In genomic region chr6:131819507-131820228, GRCh38 we compare ENCODE assay signal across 13 cellular contexts. TPM values are rescaled to one million over a fixed set of nuclear protein-coding genes. Genes with fewer than 3 reads are reported as not detected.
DNase-seq lines count a peak whose midpoint lies in the region; ATAC-seq, FAIRE-seq and TF ChIP-seq lines count a peak whose summit lies in the region.
"Had no signal": no experiment of that assay in that cellular context is flagged by ENCODE, and none has a peak within 500 bp of the region (broad histone marks: within the 10 kb centered on the region; RNA-seq: fewer than 3 reads in every experiment).

No MANE protein-coding gene starts in this region.

- H2AFZ ChIP-seq in K562 (ENCODE audit: low read depth, low read length), result no peak overlapping the region
- H2AFZ ChIP-seq in HepG2 (ENCODE audit: low read length), result no peak overlapping the region

- H3K27ac ChIP-seq in K562 (ENCODE audit: extremely low read depth, low read depth, low read length) (no peak overlapping the region), HepG2 (ENCODE audit: extremely low read length, insufficient read depth, low read length) (no peak overlapping the region), stomach (no peak overlapping the region)

- no peak for TF ChIP-seq CTCF in K562 (IDR thresholded peaks at IDR 0.05 in 2 of 3, conservative IDR thresholded peaks at IDR 0.05 in 1 of 3; ENCODE audit: insufficient read depth in 2 of 3, low read depth in 1 of 3, low read length in 3 of 3)
- TF ChIP-seq CTCF in HepG2 (CRISPR knock-in tag; IDR thresholded peaks at IDR 0.05), result no peak
- no peak for TF ChIP-seq CTCF in stomach (IDR thresholded peaks at IDR 0.05)

- TF ChIP-seq RAD21 in K562 (CRISPR knock-in tag; conservative IDR thresholded peaks at IDR 0.05 in 1 of 2, IDR thresholded peaks at IDR 0.05 in 1 of 2), result no peak
- no peak for TF ChIP-seq RAD21 in HepG2 (CRISPR knock-in tag; IDR thresholded peaks at IDR 0.05)

- POLR2A ChIA-PET in K562 (lab: Yijun Ruan, JAX) (no interaction called here), HepG2 (lab: Yijun Ruan, JAX) (no interaction called here)

- H3K4me1 ChIP-seq in K562 (replicated peaks in 1 of 2; ENCODE audit: control insufficient read depth in 2 of 2, insufficient read depth in 2 of 2, low read length in 2 of 2) (no peaks in the 10 kb centered on the region), HepG2 (ENCODE audit: insufficient read depth, low read length) (peaks cover 72% of the 10 kb centered on the region), stomach (peaks cover 0 to 4% (median 0%) of the 10 kb centered on the region in 4 donors)

- CTCF ChIA-PET in K562 (lab: Yijun Ruan, JAX; ENCODE audit: low intra/inter-chr PET ratio) (no interaction called here), HepG2 (lab: Yijun Ruan, JAX; ENCODE audit: low intra/inter-chr PET ratio, low total read pairs) (no interaction called here)

- H3K9me3 ChIP-seq in K562 (replicated peaks; ENCODE audit: control insufficient read depth, insufficient read depth, low read depth, low read length) (no peaks in the 10 kb centered on the region), HepG2 (ENCODE audit: low read length) (no peaks in the 10 kb centered on the region), stomach (no peaks in the 10 kb centered on the region)

- H3K36me3 ChIP-seq in K562 (ENCODE audit: control insufficient read depth, insufficient read depth, low read length) (no peaks in the 10 kb centered on the region), HepG2 (replicated peaks in 1 of 2; ENCODE audit: control insufficient read depth in 1 of 2, insufficient read depth in 2 of 2, low read length in 2 of 2) (peaks cover 0 to 2% of the 10 kb centered on the region in 2 experiments; a peak in 1 of 5 replicates), stomach (no peaks in the 10 kb centered on the region)

- TF ChIP-seq POLR2A in K562 (conservative IDR thresholded peaks at IDR 0.05) (no peak), HepG2 (IDR thresholded peaks at IDR 0.05; ENCODE audit: insufficient read depth in 1 of 2, low read depth in 2 of 2, low read length in 2 of 2) (no peak), stomach (IDR thresholded peaks at IDR 0.05) (no peak)

- peak; percentile 30 for DNase-seq in DMS 273 treated with DMSO at 0.1 percent for 48 hours (lab: John Stamatoyannopoulos, UW)
- peak in 1 of 4 experiments; percentile 13 for DNase-seq in K562 (ENCODE audit: extremely low read depth in 1 of 4, low spot score in 3 of 4)
- peak; percentile 25 for DNase-seq in HepG2 (ENCODE audit: low spot score)
- no peak for DNase-seq in foreskin melanocyte
- DNase-seq in NCI-H2196 treated with DMSO at 0.1 percent for 48 hours (lab: John Stamatoyannopoulos, UW; ENCODE audit: unreplicated experiment), result no peak
- no peak for DNase-seq in stomach
- DNase-seq: activated gamma-delta T cell treated with Interleukin-2 at 50 U/mL for 16 hours; COR-L47; naive B cell; stimulated activated naive CD8-positive, alpha-beta T cell treated with anti-CD3 and anti-CD28 coated beads, Interleukin-15, amount 100 ng/mL, for 72 hours had no signal

- TF ChIP-seq EP300 in K562 (IDR thresholded peaks at IDR 0.05; ENCODE audit: low read length) (no peak), HepG2 (IDR thresholded peaks at IDR 0.05; ENCODE audit: low read depth in 2 of 2, low read length in 2 of 2) (no peak), HepG2 (CRISPR knock-in tag; IDR thresholded peaks at IDR 0.05; ENCODE audit: borderline replicate concordance) (no peak), stomach (IDR thresholded peaks at IDR 0.05) (no peak)

- H3K27me3 ChIP-seq in K562 (ENCODE audit: control insufficient read depth in 2 of 2, insufficient read depth in 2 of 2, low read length in 2 of 2), result no peaks in the 10 kb centered on the region; a peak in 3 of 5 replicates
- no peaks in the 10 kb centered on the region for H3K27me3 ChIP-seq in HepG2 (ENCODE audit: control insufficient read depth in 1 of 2, insufficient read depth in 2 of 2, low read length in 2 of 2)
- H3K27me3 ChIP-seq in stomach, result no peaks in the 10 kb centered on the region

- H3K79me2 ChIP-seq in K562 (ENCODE audit: control insufficient read depth, insufficient read depth, low read length) (no peaks in the 10 kb centered on the region), HepG2 (ENCODE audit: insufficient read depth, low read length) (peaks cover 66% of the 10 kb centered on the region)

- in situ Hi-C loops in K562 (cut with MboI) (no loop called here), HepG2 (cut with HindIII; ENCODE audit: extremely low pct_ligation_motif_present, low pct_unique_long_range_greater_than_20kb) (no loop called here)

- BruUV-seq in K562 (replicated peaks; lab: Mats Ljungman, UMichigan) (no TSS peak), HepG2 (replicated peaks; lab: Mats Ljungman, UMichigan) (no TSS peak)

- intact Hi-C loops in K562 (cut with micrococcal nuclease) (no loop called here), HepG2 (cut with micrococcal nuclease; ENCODE audit: unreplicated experiment) (no loop called here), stomach (cut with DNase I; ENCODE audit: low total_unique reads) (no loop called here)

- no peak overlapping the region for H3K4me2 ChIP-seq in K562 (ENCODE audit: insufficient read depth, low read length)
- H3K4me2 ChIP-seq in HepG2 (ENCODE audit: low read depth, low read length), result no peak overlapping the region

- no peaks in the 10 kb centered on the region for H4K20me1 ChIP-seq in K562 (replicated peaks; ENCODE audit: control insufficient read depth, insufficient read depth, low read length)
- H4K20me1 ChIP-seq in HepG2 (ENCODE audit: insufficient read depth, low read length), result no peaks in the 10 kb centered on the region

- WGBS in K562 (ENCODE audit: insufficient coverage, low coverage, missing lambda C conversion rate), result under 1% methylated on average over 6 of the region's 7 CpGs
- WGBS in HepG2 (ENCODE audit: low lambda C conversion rate), result 93% methylated on average over 7 of the region's 7 CpGs
- WGBS in stomach, 5 donors, result 47 to 62% (median 50%) methylated on average over 7 of the region's 7 CpGs

- H3K4me3 ChIP-seq in K562, result no peak overlapping the region
- H3K4me3 ChIP-seq in HepG2 (replicated peaks in 1 of 3; ENCODE audit: insufficient read depth in 1 of 3, low read depth in 2 of 3, low read length in 3 of 3), result no peak overlapping the region
- H3K4me3 ChIP-seq in stomach, result no peak overlapping the region

- H3K9ac ChIP-seq in K562 (ENCODE audit: insufficient read depth in 1 of 2, low read depth in 2 of 2, low read length in 2 of 2) (no peak overlapping the region), HepG2 (ENCODE audit: insufficient read depth, low read depth, low read length) (no peak overlapping the region)

- ATAC-seq in HG02623 (IDR thresholded peaks at IDR 0.05; ENCODE audit: unreplicated experiment), result peak; percentile 67
- ATAC-seq in K562, result no peak
- peak; percentile 33 for ATAC-seq in HepG2
- no peak for ATAC-seq in GM19035 (IDR thresholded peaks at IDR 0.05; ENCODE audit: unreplicated experiment)
- ATAC-seq: activated CD4-positive, CD25-positive, alpha-beta regulatory T cell treated with anti-CD3 and anti-CD28 coated beads, Interleukin-2, amount 50 U/mL, for 24 hours; stimulated activated naive CD8-positive, alpha-beta T cell treated with anti-CD3 and anti-CD28 coated beads, Interleukin-15, amount 100 ng/mL, for 72 hours had no signal

- FAIRE-seq in K562 (lab: Jason Lieb, UNC), result no peak
- no peak for FAIRE-seq in HepG2 (lab: Jason Lieb, UNC)

- H3K9me1 ChIP-seq in K562 (ENCODE audit: control insufficient read depth, insufficient read depth, low read length), result no peaks in the 10 kb centered on the region

RNA-seq across cellular contexts. Expression of gene ENPP1, which starts 11.8 kb away (rescaled TPM):
- 0.30 and 0.70 TPM in 2 replicates for total RNA-seq in K562 (2011; cell fraction: chromatin; rRNA removed; ENCODE audit: low replicate concordance)
- 0.33 and 0.39 TPM in 2 replicates for total RNA-seq in K562 (2011; cell fraction: nucleolus; rRNA removed)
- total RNA-seq in K562 (2011; cell fraction: nucleoplasm; rRNA removed), result 0.15 and 0.53 TPM in 2 replicates
- total RNA-seq in K562 (2014; rRNA removed), result 0.04 and 0.14 TPM in 2 replicates
- total RNA-seq in K562 (2014; rRNA removed; fragmentation: Illumina TruSeq; extraction: Trizol), result 0.07 and 0.10 TPM in 2 replicates
- 0.08 and 0.18 TPM in 2 replicates for total RNA-seq in K562 (2015; rRNA removed; fragmentation: Illumina TruSeq; extraction: Trizol)
- 0.22 and 0.27 TPM in 2 replicates for total RNA-seq in K562 (2021)
- 0.47 and 0.56 TPM in 2 replicates for polyA plus RNA-seq in K562 (2011; rRNA removed)
- 0.10 and 0.18 TPM in 2 replicates for polyA plus RNA-seq in K562 (2011; cell fraction: cytosol; rRNA removed)
- polyA plus RNA-seq in K562 (2011; cell fraction: nucleus; rRNA removed), result 0.14 and 0.44 TPM in 2 replicates
- polyA plus RNA-seq in K562 (2012), result 0.08 TPM in 1 of 2 replicates, not detected in the other
- polyA plus RNA-seq in K562 (2014; fragmentation: Illumina TruSeq; extraction: Trizol), result 0.06 and 0.11 TPM in 2 replicates
- polyA plus RNA-seq in K562 (2014; fragmentation: Nextera tagmentation; extraction: Ambion mirVana), result under 1 TPM; 0.03 TPM
- polyA plus RNA-seq in K562 (2014; rRNA removed), result 0.05 and 0.17 TPM in 2 replicates
- 1.0 and 2.3 TPM in 2 replicates for polyA minus RNA-seq in K562 (2011; rRNA and poly(A)+ RNA removed)
- 0.86 and 1.5 TPM in 2 replicates for polyA minus RNA-seq in K562 (2011; cell fraction: cytosol; rRNA and poly(A)+ RNA removed)
- 0.13 and 0.67 TPM in 2 replicates for polyA minus RNA-seq in K562 (2011; cell fraction: nucleus; rRNA and poly(A)+ RNA removed)
- 45.8 and 56.5 TPM in 2 replicates for total RNA-seq in HepG2 (2016; rRNA removed; fragmentation: Illumina TruSeq; extraction: Trizol)
- 10.1 and 11.5 TPM in 2 replicates for total RNA-seq in HepG2 (2016; cell fraction: cytosol; rRNA removed; fragmentation: Illumina TruSeq; extraction: Trizol; ENCODE audit: low read depth)
- 42.4 and 56.4 TPM in 2 replicates for total RNA-seq in HepG2 (2016; cell fraction: insoluble cytoplasmic fraction; rRNA removed; fragmentation: Illumina TruSeq; extraction: Trizol)
- total RNA-seq in HepG2 (2016; cell fraction: membrane; rRNA removed; fragmentation: Illumina TruSeq; extraction: Trizol), result 25.5 and 30.0 TPM in 2 replicates
- total RNA-seq in HepG2 (2016; cell fraction: nucleus; rRNA removed; fragmentation: Illumina TruSeq; extraction: Trizol), result 64.8 and 75.0 TPM in 2 replicates
- polyA plus RNA-seq in HepG2 (2011; rRNA removed), result 108 and 160 TPM in 2 replicates
- polyA plus RNA-seq in HepG2 (2011; cell fraction: cytosol; rRNA removed), result 44.8 and 69.4 TPM in 2 replicates
- polyA plus RNA-seq in HepG2 (2011; cell fraction: nucleus; rRNA removed), result 68.4 and 74.0 TPM in 2 replicates
- polyA plus RNA-seq in HepG2 (2012), result 78.0 and 114 TPM in 2 replicates
- polyA plus RNA-seq in HepG2 (2016; cell fraction: cytosol; fragmentation: Illumina TruSeq; extraction: Trizol; ENCODE audit: low read depth), result 4.9 and 5.0 TPM in 2 replicates
- 31.1 and 31.2 TPM in 2 replicates for polyA plus RNA-seq in HepG2 (2016; cell fraction: insoluble cytoplasmic fraction; fragmentation: Illumina TruSeq; extraction: Trizol; ENCODE audit: low read depth)
- 16.0 and 17.5 TPM in 2 replicates for polyA plus RNA-seq in HepG2 (2016; cell fraction: membrane; fragmentation: Illumina TruSeq; extraction: Trizol; ENCODE audit: low read depth)
- 60.5 and 63.3 TPM in 2 replicates for polyA plus RNA-seq in HepG2 (2016; cell fraction: nucleus; fragmentation: Illumina TruSeq; extraction: Trizol; ENCODE audit: insufficient read depth, low read depth)
- 0.54 and 87.5 TPM in 2 replicates for polyA minus RNA-seq in HepG2 (2011; rRNA and poly(A)+ RNA removed; ENCODE audit: low replicate concordance)
- polyA minus RNA-seq in HepG2 (2011; cell fraction: cytosol; rRNA and poly(A)+ RNA removed), result 133 and 175 TPM in 2 replicates
- 269 and 305 TPM in 2 replicates for polyA minus RNA-seq in HepG2 (2011; cell fraction: nucleus; rRNA and poly(A)+ RNA removed)
- 10 to 100 TPM in 4 of 5 donors, 1 to 10 TPM in 1; 2.9 to 42.0 (median 14.1) TPM for total RNA-seq in stomach
- 1 to 10 TPM in 1 of 3 donors, under 1 TPM in 2; 0.31 to 2.8 (median 0.87) TPM for polyA plus RNA-seq in stomach

Comparison
In these comparisons a context has a peak if more than half of its experiments do, and no peak if none do; other contexts are left out.
1. DNase-seq: peak in DMS 273 treated with DMSO at 0.1 percent for 48 hours (single experiment) and HepG2 (single experiment); none in foreskin melanocyte (single experiment), NCI-H2196 treated with DMSO at 0.1 percent for 48 hours (single experiment) and stomach (single experiment).
2. ATAC-seq: peak in HG02623 (single experiment) and HepG2 (single experiment); none in K562 (single experiment) and GM19035 (single experiment).